Comparison of ENCODE assay signal across 8 cellular contexts in genomic region chr12:49548822-49549648, GRCh38. TPM values are rescaled to one million over a fixed set of nuclear protein-coding genes. Genes with fewer than 3 reads are reported as not detected.
A peak's percentile ranks its signal among the peaks of the same experiment; 100 is the strongest.
DNase-seq lines count a peak whose midpoint lies in the region; ATAC-seq and TF ChIP-seq lines count a peak whose summit lies in the region.

No MANE protein-coding gene starts in this region.

- peak; percentile 42 for TF ChIP-seq CTCF in AG04450 (IDR thresholded peaks at IDR 0.05; ENCODE audit: low read depth, low read length)
- TF ChIP-seq CTCF in choroid plexus epithelial cell (conservative IDR thresholded peaks at IDR 0.05; ENCODE audit: low read depth, low read length): peak; percentile 53
- TF ChIP-seq CTCF in uterus (IDR thresholded peaks at IDR 0.05): peak in 3 of 4 experiments; percentile 10 to 38 (median 21)

- TF ChIP-seq POLR2A in uterus (IDR thresholded peaks at IDR 0.05): no peak

- no peak for DNase-seq in AG04450 (ENCODE audit: low read depth, low spot score)
- peak; percentile 23 for DNase-seq in choroid plexus epithelial cell (ENCODE audit: low read depth)
- DNase-seq in memory B cell (ENCODE audit: low spot score in 2 of 2): no peak
- no peak for DNase-seq in uterus

- H3K4me1 ChIP-seq in HUES64 (ENCODE audit: insufficient read depth, low read length) (0 out of 2 replicates have a peak, but pooled peaks cover 3% of the 10 kb centered on the region), uterus (no peaks in the 10 kb centered on the region)

- peak overlapping the region; percentile 76 for H3K4me3 Mint-ChIP-seq in memory B cell

- ATAC-seq in memory B cell (ENCODE audit: low read depth) (peak; percentile 51), GM21825 (IDR thresholded peaks at IDR 0.05; ENCODE audit: unreplicated experiment) (no peak), HG02938 (IDR thresholded peaks at IDR 0.05; ENCODE audit: unreplicated experiment) (no peak), GM21529 (IDR thresholded peaks at IDR 0.05; ENCODE audit: unreplicated experiment) (no peak)

- WGBS in HUES64: 20% methylated on average over 70 of the region's 70 CpGs

- H3K9me3 ChIP-seq in AG04450 (ENCODE audit: control insufficient read depth, insufficient read depth, low read length) (no peaks in the 10 kb centered on the region; the same call in 1 of the 2 replicates), HUES64 (ENCODE audit: insufficient read depth, low read depth, low read length) (no peaks in the 10 kb centered on the region), uterus (no peaks in the 10 kb centered on the region)

- H3K4me1 Mint-ChIP-seq in memory B cell: peaks cover 17% of the 10 kb centered on the region

- no peaks in the 10 kb centered on the region for H3K36me3 ChIP-seq in HUES64 (ENCODE audit: insufficient read depth, low read length)
- H3K36me3 ChIP-seq in uterus: no peaks in the 10 kb centered on the region

- no peaks in the 10 kb centered on the region for H3K9me3 Mint-ChIP-seq in memory B cell

- H3K4me3 ChIP-seq in AG04450 (ENCODE audit: low read depth, low read length) (peak overlapping the region; percentile 41; the same call in 1 of the 2 replicates), HUES64 (ENCODE audit: low read length) (peak overlapping the region; percentile 53), choroid plexus epithelial cell (ENCODE audit: low read depth, low read length) (peak overlapping the region; percentile 44), uterus (peak overlapping the region; percentile 13 to 20)

- POLR2A ChIA-PET in AG04450 (lab: Yijun Ruan, JAX): no interaction called here

- no peak overlapping the region for H3K27ac Mint-ChIP-seq in memory B cell

- H3K27me3 ChIP-seq in AG04450 (ENCODE audit: control insufficient read depth, insufficient read depth, low read length) (peaks cover 51% of the 10 kb centered on the region), HUES64 (ENCODE audit: insufficient read depth, low read length) (peaks cover 87% of the 10 kb centered on the region), uterus (no peaks in the 10 kb centered on the region)

- intact Hi-C loops in uterus (cut with DNase I; ENCODE audit: low total_unique reads): no loop called here

- H3K27me3 Mint-ChIP-seq in memory B cell: peaks cover 36% of the 10 kb centered on the region

- H3K27ac ChIP-seq in AG04450 (ENCODE audit: low read depth, low read length): no peak overlapping the region
- no peak overlapping the region for H3K27ac ChIP-seq in HUES64 (ENCODE audit: low read depth, low read length)
- no peak overlapping the region for H3K27ac ChIP-seq in uterus

- H3K9ac ChIP-seq in HUES64 (ENCODE audit: low read depth, low read length): no peak overlapping the region

- CTCF ChIA-PET in AG04450 (lab: Charles Lee): no interaction called here

- no peaks in the 10 kb centered on the region for H3K36me3 Mint-ChIP-seq in memory B cell

RNA-seq across cellular contexts. Expression of gene KCNH3, which starts 10.2 kb away (rescaled TPM):
- 0.01 and 0.11 TPM in 2 replicates for polyA plus RNA-seq in AG04450 (2011; rRNA removed)
- polyA minus RNA-seq in AG04450 (2011; rRNA and poly(A)+ RNA removed): not detected in 2 replicates
- 0.10 TPM for polyA plus RNA-seq in HUES64 (2013, experiment 1 of 2)
- 0.19 TPM for polyA plus RNA-seq in HUES64 (2013, experiment 2 of 2)
- 1 to 10 TPM in 1 of 4 donors, under 1 TPM in 2, not detected in 1; under 0.01 to 1.7 (median 0.43) TPM for total RNA-seq in uterus

RNA-seq across cellular contexts. Expression of gene MCRS1, which starts 18.9 kb away (rescaled TPM):
- 47.0 and 54.2 TPM in 2 replicates for polyA plus RNA-seq in AG04450 (2011; rRNA removed)
- polyA minus RNA-seq in AG04450 (2011; rRNA and poly(A)+ RNA removed): 55.0 and 80.9 TPM in 2 replicates
- 64.8 TPM for polyA plus RNA-seq in HUES64 (2013, experiment 1 of 2)
- polyA plus RNA-seq in HUES64 (2013, experiment 2 of 2): 62.9 TPM
- total RNA-seq in uterus: 10 to 100 TPM; 20.0 to 81.2 (median 50.4) TPM

RNA-seq across cellular contexts. Expression of gene FAM186B, which starts 56.4 kb away (rescaled TPM):
- 0.05 and 0.07 TPM in 2 replicates for polyA plus RNA-seq in AG04450 (2011; rRNA removed)
- polyA minus RNA-seq in AG04450 (2011; rRNA and poly(A)+ RNA removed): 0.09 and 0.41 TPM in 2 replicates
- polyA plus RNA-seq in HUES64 (2013, experiment 1 of 2): 0.10 TPM
- polyA plus RNA-seq in HUES64 (2013, experiment 2 of 2): 0.13 TPM
- total RNA-seq in uterus: under 1 TPM in 3 of 4 donors, not detected in 1; 0.21 to 0.77 (median 0.30) TPM
